ENCODE assay signal across 1 cellular context in the genomic region with DNA sequence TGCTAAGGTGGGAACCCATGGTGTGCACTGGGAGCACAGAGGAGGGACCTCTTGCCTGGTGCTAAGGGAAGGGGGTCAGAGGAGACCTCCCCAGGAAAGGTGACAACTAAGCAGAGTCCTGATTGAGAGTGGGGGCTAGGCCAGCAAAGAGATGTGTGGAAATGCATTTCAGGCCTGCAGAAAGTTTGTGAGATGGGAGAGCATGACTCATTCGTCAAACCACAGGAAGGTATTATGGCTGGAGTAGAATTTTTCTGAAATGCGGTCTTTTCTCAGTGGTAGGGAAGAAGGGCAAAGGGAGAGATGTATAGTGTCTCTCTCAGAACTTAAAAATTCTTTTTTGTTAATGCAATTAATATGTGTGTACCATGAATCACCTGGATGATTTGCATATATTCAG.
A peak's percentile ranks its signal among the peaks of the same experiment; 100 is the strongest.
TF ChIP-seq lines count a peak whose summit lies in the region.

No MANE protein-coding gene starts in this region.

TF ChIP-seq in IMR-90, 13 proteins besides CTCF, POLR2A, EP300 and RAD21 (continued from another document):
- TF ChIP-seq, protein P1, sequence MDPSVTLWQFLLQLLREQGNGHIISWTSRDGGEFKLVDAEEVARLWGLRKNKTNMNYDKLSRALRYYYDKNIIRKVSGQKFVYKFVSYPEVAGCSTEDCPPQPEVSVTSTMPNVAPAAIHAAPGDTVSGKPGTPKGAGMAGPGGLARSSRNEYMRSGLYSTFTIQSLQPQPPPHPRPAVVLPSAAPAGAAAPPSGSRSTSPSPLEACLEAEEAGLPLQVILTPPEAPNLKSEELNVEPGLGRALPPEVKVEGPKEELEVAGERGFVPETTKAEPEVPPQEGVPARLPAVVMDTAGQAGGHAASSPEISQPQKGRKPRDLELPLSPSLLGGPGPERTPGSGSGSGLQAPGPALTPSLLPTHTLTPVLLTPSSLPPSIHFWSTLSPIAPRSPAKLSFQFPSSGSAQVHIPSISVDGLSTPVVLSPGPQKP (IDR thresholded peaks at IDR 0.05; ENCODE audit: borderline replicate concordance, low read depth, low read length), result no peak
- TF ChIP-seq SMC3 (IDR thresholded peaks at IDR 0.05; ENCODE audit: low read depth, low read length), result no peak
- TF ChIP-seq RCOR1 (IDR thresholded peaks at IDR 0.05; ENCODE audit: insufficient replicate concordance, low read length), result no peak
- TF ChIP-seq CEBPB (IDR thresholded peaks at IDR 0.05; ENCODE audit: low read depth, low read length), result peak; percentile 29; the same call in 1 of the 2 replicates
